1 cellular context compared by ENCODE assay signal in genomic region chr20:17622086-17622850, GRCh38.
A peak's percentile ranks its signal among the peaks of the same experiment; 100 is the strongest.
TF ChIP-seq lines count a peak whose summit lies in the region.

No MANE protein-coding gene starts in this region.

TF ChIP-seq in HepG2, 621 proteins besides CTCF, POLR2A, EP300 and RAD21:
- TF ChIP-seq ZMYM4 (CRISPR knock-in tag; IDR thresholded peaks at IDR 0.05) (no peak), ATF7 (IDR thresholded peaks at IDR 0.05) (no peak), ATF7 (CRISPR knock-in tag; IDR thresholded peaks at IDR 0.05) (no peak), ZFP91 (CRISPR knock-in tag; IDR thresholded peaks at IDR 0.05; ENCODE audit: borderline replicate concordance) (0 out of 2 replicates have a peak, but pooled peaks have one; percentile 9), ZNF768 (CRISPR knock-in tag; IDR thresholded peaks at IDR 0.05) (peak; percentile 44; the same call in 1 of the 2 replicates), KDM1A (CRISPR knock-in tag; IDR thresholded peaks at IDR 0.05) (no peak), ZNF354B (CRISPR knock-in tag; IDR thresholded peaks at IDR 0.05) (no peak), POLR2G (IDR thresholded peaks at IDR 0.05; ENCODE audit: low read depth, low read length) (peak; percentile 26), DPF2 (CRISPR knock-in tag; IDR thresholded peaks at IDR 0.05; ENCODE audit: borderline replicate concordance, low read depth) (no peak), NR2C2 (CRISPR knock-in tag; IDR thresholded peaks at IDR 0.05; ENCODE audit: borderline replicate concordance) (0 out of 2 replicates have a peak, but pooled peaks have one; percentile 23), AKAP8 (CRISPR knock-in tag; IDR thresholded peaks at IDR 0.05) (peak; percentile 9; the same call in 1 of the 2 replicates), AGO2 (optimal IDR thresholded peaks at IDR 0.05; ENCODE audit: low read depth, low read length) (peak; percentile 74), UBTF (CRISPR knock-in tag; IDR thresholded peaks at IDR 0.05) (0 out of 2 replicates have a peak, but pooled peaks have one; percentile 19), GTF2F1 (IDR thresholded peaks at IDR 0.05; ENCODE audit: low read length) (no peak), ARHGAP35 (CRISPR knock-in tag; IDR thresholded peaks at IDR 0.05; ENCODE audit: borderline replicate concordance) (no peak), ZBTB2 (CRISPR knock-in tag; IDR thresholded peaks at IDR 0.05; ENCODE audit: low read depth) (no peak), NAIF1 (CRISPR knock-in tag; IDR thresholded peaks at IDR 0.05; ENCODE audit: borderline replicate concordance) (no peak), SMARCE1 (IDR thresholded peaks at IDR 0.05; ENCODE audit: borderline replicate concordance) (no peak), RELA (CRISPR knock-in tag; IDR thresholded peaks at IDR 0.05) (no peak), BORCS8-MEF2B (CRISPR knock-in tag; IDR thresholded peaks at IDR 0.05) (peak; percentile 61; the same call in 1 of the 2 replicates), KIAA2018 (CRISPR knock-in tag; IDR thresholded peaks at IDR 0.05; ENCODE audit: borderline replicate concordance) (no peak), ZNF839 (CRISPR knock-in tag; IDR thresholded peaks at IDR 0.05; ENCODE audit: borderline replicate concordance) (no peak), ZNF496 (CRISPR knock-in tag; IDR thresholded peaks at IDR 0.05; ENCODE audit: insufficient replicate concordance) (no peak), SUZ12 (IDR thresholded peaks at IDR 0.05; ENCODE audit: low read depth, low read length) (no peak), GABPB1 (CRISPR knock-in tag; IDR thresholded peaks at IDR 0.05) (no peak), RBM22 (optimal IDR thresholded peaks at IDR 0.05; ENCODE audit: low read length) (peak; percentile 8)
